ENCODE assay signal across 16 cellular contexts in the genomic region with DNA sequence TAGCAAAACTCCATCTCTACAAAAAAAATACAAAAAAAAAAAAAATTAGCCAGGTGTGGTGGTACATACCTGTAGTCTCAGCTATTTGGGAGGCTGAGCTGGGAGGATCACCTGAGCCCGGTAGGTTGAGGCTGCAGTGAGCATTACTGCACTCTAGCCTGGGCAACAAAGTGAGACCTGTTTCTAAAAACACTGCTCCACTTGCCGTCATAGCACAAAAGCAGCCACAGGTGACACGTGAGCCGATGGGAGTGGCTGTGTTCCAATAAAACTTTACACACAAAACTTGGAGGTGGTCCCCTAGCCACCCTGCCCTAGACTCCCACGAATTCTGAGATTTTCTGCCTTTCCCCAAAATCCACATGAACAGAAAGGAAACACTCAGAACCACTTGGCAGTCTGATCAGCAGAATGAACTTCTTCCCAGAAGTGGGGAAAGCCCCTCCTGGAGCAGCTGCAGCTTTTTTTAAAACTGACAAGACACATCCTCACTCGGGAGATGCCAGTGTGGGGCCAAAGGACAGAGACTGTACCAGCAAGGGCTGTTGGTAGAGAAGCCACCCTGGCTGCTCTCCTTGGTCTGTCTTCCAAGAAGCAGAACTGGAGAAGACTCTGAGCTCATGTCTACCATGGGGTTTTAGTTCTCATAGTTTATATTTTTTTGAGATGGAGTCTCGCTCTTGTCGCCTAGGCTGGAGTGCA. TPM values are rescaled to one million over a fixed set of nuclear protein-coding genes. Genes with fewer than 3 reads are reported as not detected.
A peak's percentile ranks its signal among the peaks of the same experiment; 100 is the strongest.
DNase-seq lines count a peak whose midpoint lies in the region; ATAC-seq and TF ChIP-seq lines count a peak whose summit lies in the region.
"Had no signal": no experiment of that assay in that cellular context is flagged by ENCODE, and none has a peak within 500 bp of the region (broad histone marks: within the 10 kb centered on the region; RNA-seq: fewer than 3 reads in every experiment).

No MANE protein-coding gene starts in this region.

- ATAC-seq in stimulated activated naive CD8-positive, alpha-beta T cell treated with anti-CD3 and anti-CD28 coated beads, Interleukin-15, amount 100 ng/mL, for 72 hours = no peak
- ATAC-seq in stimulated activated naive CD8-positive, alpha-beta T cell treated with anti-CD3 and anti-CD28 coated beads, Interleukin-15, Interleukin-2, amounts not matched to agents 100 U/mL and 50 U/mL, for 24 hours = no peak
- no peak for ATAC-seq in lower lobe of right lung
- ATAC-seq: GM23338, Panc1 had no signal

- H3K4me1 ChIP-seq in lower lobe of right lung = peaks cover 54% of the 10 kb centered on the region

- no peak for DNase-seq in stimulated activated naive CD8-positive, alpha-beta T cell treated with anti-CD3 and anti-CD28 coated beads, Interleukin-15, amount 100 ng/mL, for 72 hours
- no peak for DNase-seq in stimulated activated naive CD8-positive, alpha-beta T cell treated with anti-CD3 and anti-CD28 coated beads, Interleukin-15, Interleukin-2, amounts not matched to agents 100 U/mL and 50 U/mL, for 24 hours
- no peak for DNase-seq in lower lobe of right lung
- DNase-seq in osteocyte (ENCODE audit: extremely low spot score, unreplicated experiment) = no peak
- no peak for DNase-seq in middle frontal gyrus (ENCODE audit: extremely low spot score, low spot score)
- no peak for DNase-seq in NCI-H526 (lab: John Stamatoyannopoulos, UW)
- no peak for DNase-seq in NCI-H2107 (lab: John Stamatoyannopoulos, UW)
- DNase-seq: COR-L47, NCI-H1048, NCI-H146, NCI-H2081, NCI-H510A, NCI-H82 had no signal

- no peak overlapping the region for H3K4me3 Mint-ChIP-seq in stimulated activated naive CD8-positive, alpha-beta T cell treated with anti-CD3 and anti-CD28 coated beads, Interleukin-15, amount 100 ng/mL, for 72 hours
- H3K4me3 Mint-ChIP-seq in osteocyte (ENCODE audit: unreplicated experiment) = no peak overlapping the region
- H3K4me3 Mint-ChIP-seq: GM23338 had no signal

- peaks cover 40% of the 10 kb centered on the region for H3K4me1 Mint-ChIP-seq in stimulated activated naive CD8-positive, alpha-beta T cell treated with anti-CD3 and anti-CD28 coated beads, Interleukin-15, amount 100 ng/mL, for 72 hours
- H3K4me1 Mint-ChIP-seq in osteocyte (ENCODE audit: unreplicated experiment) = peaks cover 23% of the 10 kb centered on the region

- H3K27ac ChIP-seq in lower lobe of right lung = peak overlapping the region; percentile 59

- no peaks in the 10 kb centered on the region for H3K9me3 ChIP-seq in lower lobe of right lung

- H3K36me3 ChIP-seq in lower lobe of right lung = peaks cover 10% of the 10 kb centered on the region

- H3K27me3 ChIP-seq in lower lobe of right lung (ENCODE audit: low read depth) = no peaks in the 10 kb centered on the region

- H3K27ac Mint-ChIP-seq in stimulated activated naive CD8-positive, alpha-beta T cell treated with anti-CD3 and anti-CD28 coated beads, Interleukin-15, amount 100 ng/mL, for 72 hours = peak overlapping the region; percentile 33 to 34
- H3K27ac Mint-ChIP-seq in osteocyte (ENCODE audit: unreplicated experiment) = peak overlapping the region; percentile 23
- H3K27ac Mint-ChIP-seq: GM23338 had no signal

- TF ChIP-seq CTCF in lower lobe of right lung (IDR thresholded peaks at IDR 0.05) (no peak), osteocyte (IDR thresholded peaks at IDR 0.05) (no peak)

- no peaks in the 10 kb centered on the region for H3K9me3 Mint-ChIP-seq in stimulated activated naive CD8-positive, alpha-beta T cell treated with anti-CD3 and anti-CD28 coated beads, Interleukin-15, amount 100 ng/mL, for 72 hours
- H3K9me3 Mint-ChIP-seq in osteocyte (ENCODE audit: unreplicated experiment) = no peaks in the 10 kb centered on the region
- H3K9me3 Mint-ChIP-seq: GM23338 had no signal

- H3K27me3 Mint-ChIP-seq in stimulated activated naive CD8-positive, alpha-beta T cell treated with anti-CD3 and anti-CD28 coated beads, Interleukin-15, amount 100 ng/mL, for 72 hours = no peaks in the 10 kb centered on the region
- no peaks in the 10 kb centered on the region for H3K27me3 Mint-ChIP-seq in osteocyte (ENCODE audit: unreplicated experiment)

- H3K4me3 ChIP-seq in lower lobe of right lung = no peak overlapping the region
- H3K4me3 ChIP-seq: GM23338 had no signal

- intact Hi-C loops in lower lobe of right lung (cut with DNase I) = no loop called here

- H3K36me3 Mint-ChIP-seq in osteocyte (ENCODE audit: unreplicated experiment) = peaks cover 6% of the 10 kb centered on the region

RNA-seq across cellular contexts. Expression of gene PLEKHM2, which starts 23.3 kb away (rescaled TPM):
- total RNA-seq in lower lobe of right lung = 80.4 TPM
- 82.0 and 88.1 TPM in 2 replicates for total RNA-seq in osteocyte

RNA-seq across cellular contexts. Expression of gene SLC25A34, which starts 28.7 kb away (rescaled TPM):
- total RNA-seq in lower lobe of right lung = 3.5 TPM
- total RNA-seq in osteocyte = 1.3 and 2.8 TPM in 2 replicates

RNA-seq across cellular contexts. Expression of gene TMEM82, which starts 34.9 kb away (rescaled TPM):
- total RNA-seq in lower lobe of right lung = not detected
- not detected in 2 replicates for total RNA-seq in osteocyte
- total RNA-seq: GM23338, MCF 10A had no signal

RNA-seq across cellular contexts. Expression of gene FBLIM1, which starts 51.2 kb away (rescaled TPM):
- total RNA-seq in lower lobe of right lung = 20.1 TPM
- 149 and 156 TPM in 2 replicates for total RNA-seq in osteocyte
